Comparison of ENCODE assay signal across 12 cellular contexts in the genomic region with DNA sequence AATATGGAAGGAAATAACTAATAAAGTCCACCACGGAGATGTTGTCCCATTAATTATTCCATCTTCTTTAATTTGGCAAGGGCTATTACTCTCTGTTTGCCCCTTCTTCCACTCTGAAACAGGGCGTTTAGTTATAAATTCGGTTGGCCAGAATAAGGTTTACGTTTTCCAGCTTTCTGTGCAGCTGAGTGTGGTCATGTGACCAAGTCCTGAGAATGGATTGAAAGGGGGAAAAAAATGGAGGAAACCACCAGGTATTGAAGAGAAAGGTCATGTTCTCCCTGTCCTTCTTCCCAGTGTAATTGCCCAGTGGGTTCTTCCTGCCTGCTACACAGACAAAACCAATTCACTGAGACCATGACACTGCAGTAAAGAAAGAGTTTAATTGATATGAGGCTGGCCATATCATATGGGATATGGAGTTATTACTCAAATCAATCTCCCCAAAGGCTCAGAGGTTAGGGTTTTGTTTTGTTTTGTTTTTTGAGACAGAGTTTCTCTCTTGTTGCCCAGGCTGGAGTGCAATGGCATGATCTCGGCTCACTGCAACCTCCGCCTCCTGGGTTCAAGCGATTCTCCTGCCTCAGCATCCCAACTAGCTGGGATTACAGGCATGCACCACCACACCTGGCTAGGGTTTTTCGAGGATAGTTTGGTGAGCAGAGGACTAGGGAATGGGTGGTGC. TPM values are rescaled to one million over a fixed set of nuclear protein-coding genes. Genes with fewer than 3 reads are reported as not detected.
DNase-seq lines count a peak whose midpoint lies in the region; ATAC-seq, FAIRE-seq and TF ChIP-seq lines count a peak whose summit lies in the region.
"Had no signal": no experiment of that assay in that cellular context is flagged by ENCODE, and none has a peak within 500 bp of the region (broad histone marks: within the 10 kb centered on the region; RNA-seq: fewer than 3 reads in every experiment).

No MANE protein-coding gene starts in this region.

- intact Hi-C loops in HepG2 (cut with micrococcal nuclease; ENCODE audit: unreplicated experiment) = no loop called here
- intact Hi-C loops in activated T-helper 2 cell treated with anti-CD3 and anti-CD28 coated beads, Interferon-gamma antibody, Interleukin-2, Interleukin-4, amounts not matched to agents 10 μg/mL and 5 μg/mL and 100 μg/mL, durations not matched to agents 14 hours and 24 hours and 36 hours (cut with micrococcal nuclease) = loop anchor here (5.0 kb wide), 2 partner anchors 49 to 734 kb away; no protein-coding TSS in a partner anchor

- H3K4me2 ChIP-seq in HepG2 (ENCODE audit: low read depth, low read length) (peak overlapping the region; percentile 52), smooth muscle cell (peak overlapping the region; percentile 62)

- H3K27me3 ChIP-seq in adipocyte (replicated peaks; ENCODE audit: control insufficient read depth, insufficient read depth, low read length) (no peaks in the 10 kb centered on the region), HepG2 (ENCODE audit: control insufficient read depth in 1 of 2, insufficient read depth in 2 of 2, low read length in 2 of 2) (no peaks in the 10 kb centered on the region), smooth muscle cell (ENCODE audit: low read depth) (no peaks in the 10 kb centered on the region)

- peak overlapping the region; percentile 22 for H3K4me3 ChIP-seq in adipocyte (ENCODE audit: low read length)
- no peak overlapping the region for H3K4me3 ChIP-seq in HepG2 (replicated peaks in 1 of 3; ENCODE audit: insufficient read depth in 1 of 3, low read depth in 2 of 3, low read length in 3 of 3)
- no peak overlapping the region for H3K4me3 ChIP-seq in smooth muscle cell

- WGBS in HepG2 (ENCODE audit: low lambda C conversion rate) = 91% methylated on average over 8 of the region's 8 CpGs
- 96% methylated on average over 8 of the region's 8 CpGs for WGBS in smooth muscle cell (ENCODE audit: low lambda C conversion rate)

- FAIRE-seq in HepG2 (lab: Jason Lieb, UNC) = no peak
- FAIRE-seq: GM18507 had no signal

- no peak overlapping the region for H3K27ac Mint-ChIP-seq in activated T-helper 2 cell treated with anti-CD3 and anti-CD28 coated beads, Interferon-gamma antibody, Interleukin-2, Interleukin-4, amounts not matched to agents 10 μg/mL and 5 μg/mL and 100 μg/mL, durations not matched to agents 14 hours and 24 hours and 36 hours

- H3F3A ChIP-seq in smooth muscle cell (ENCODE audit: low read depth) = peaks cover 38% of the 10 kb centered on the region

- H3K27me3 Mint-ChIP-seq in activated T-helper 2 cell treated with anti-CD3 and anti-CD28 coated beads, Interferon-gamma antibody, Interleukin-2, Interleukin-4, amounts not matched to agents 10 μg/mL and 5 μg/mL and 100 μg/mL, durations not matched to agents 14 hours and 24 hours and 36 hours (ENCODE audit: low read depth) = peaks cover under 1% of the 10 kb centered on the region
- H3K27me3 Mint-ChIP-seq: activated naive CD4-positive, alpha-beta T cell treated with anti-CD3 and anti-CD28 coated beads, Interleukin-2, amount 50 U/mL, for 24 hours had no signal

- peak; percentile 6 for DNase-seq in ELR (ENCODE audit: low read depth)
- DNase-seq in adipocyte (ENCODE audit: low read depth) = no peak
- DNase-seq in HepG2 (ENCODE audit: low spot score) = no peak
- DNase-seq in smooth muscle cell (lab: John Stamatoyannopoulos, UW; ENCODE audit: unreplicated experiment) = no peak
- no peak for DNase-seq in GM13977 (ENCODE audit: low spot score)
- no peak for DNase-seq in DMS53 (lab: John Stamatoyannopoulos, UW)
- DNase-seq in activated T-helper 2 cell treated with anti-CD3 and anti-CD28 coated beads, Interferon-gamma antibody, Interleukin-2, Interleukin-4, amounts not matched to agents 10 μg/mL and 5 μg/mL and 100 μg/mL, durations not matched to agents 14 hours and 24 hours and 36 hours (ENCODE audit: low spot score) = no peak

- no peak for TF ChIP-seq POLR2A in HepG2 (IDR thresholded peaks at IDR 0.05; ENCODE audit: insufficient read depth in 1 of 2, low read depth in 2 of 2, low read length in 2 of 2)

- H3K9me3 ChIP-seq in adipocyte (ENCODE audit: control insufficient read depth, low read length) = no peaks in the 10 kb centered on the region
- no peaks in the 10 kb centered on the region for H3K9me3 ChIP-seq in HepG2 (ENCODE audit: low read length)
- no peaks in the 10 kb centered on the region for H3K9me3 ChIP-seq in smooth muscle cell (replicated peaks; ENCODE audit: low read depth)

- H3K4me1 Mint-ChIP-seq in activated T-helper 2 cell treated with anti-CD3 and anti-CD28 coated beads, Interferon-gamma antibody, Interleukin-2, Interleukin-4, amounts not matched to agents 10 μg/mL and 5 μg/mL and 100 μg/mL, durations not matched to agents 14 hours and 24 hours and 36 hours (ENCODE audit: low read depth) = peaks cover 33% of the 10 kb centered on the region

- peak overlapping the region; percentile 69 for H3K27ac ChIP-seq in HepG2 (ENCODE audit: extremely low read length, insufficient read depth, low read length)
- peak overlapping the region; percentile 94 for H3K27ac ChIP-seq in smooth muscle cell (ENCODE audit: low read depth)
- H3K27ac ChIP-seq: HL-60 had no signal

- H3K79me2 ChIP-seq in HepG2 (ENCODE audit: insufficient read depth, low read length) = no peaks in the 10 kb centered on the region
- H3K79me2 ChIP-seq in smooth muscle cell (ENCODE audit: low read depth) = no peaks in the 10 kb centered on the region

- H3K9me3 Mint-ChIP-seq in activated T-helper 2 cell treated with anti-CD3 and anti-CD28 coated beads, Interferon-gamma antibody, Interleukin-2, Interleukin-4, amounts not matched to agents 10 μg/mL and 5 μg/mL and 100 μg/mL, durations not matched to agents 14 hours and 24 hours and 36 hours = no peaks in the 10 kb centered on the region
- H3K9me3 Mint-ChIP-seq: activated naive CD4-positive, alpha-beta T cell treated with anti-CD3 and anti-CD28 coated beads, Interleukin-2, amount 50 U/mL, for 24 hours had no signal

- no TSS peak for BruUV-seq in HepG2 (replicated peaks; lab: Mats Ljungman, UMichigan)

- ATAC-seq in HepG2 (no peak), GM21390 (IDR thresholded peaks at IDR 0.05; ENCODE audit: unreplicated experiment) (no peak)
- ATAC-seq: sciatic nerve had no signal

- in situ Hi-C loops in HepG2 (cut with HindIII; ENCODE audit: extremely low pct_ligation_motif_present, low pct_unique_long_range_greater_than_20kb) (no loop called here), GM13977 (cut with MboI; ENCODE audit: low pct_unique_long_range_greater_than_20kb, low sequenced_read_pairs, unreplicated experiment) (no loop called here)

- H2AFZ ChIP-seq in HepG2 (ENCODE audit: low read length) (no peak overlapping the region), smooth muscle cell (ENCODE audit: low read depth) (peak overlapping the region; percentile 36)

- no peak overlapping the region for H3K4me3 Mint-ChIP-seq in activated T-helper 2 cell treated with anti-CD3 and anti-CD28 coated beads, Interferon-gamma antibody, Interleukin-2, Interleukin-4, amounts not matched to agents 10 μg/mL and 5 μg/mL and 100 μg/mL, durations not matched to agents 14 hours and 24 hours and 36 hours (ENCODE audit: low read depth)
- H3K4me3 Mint-ChIP-seq: activated naive CD4-positive, alpha-beta T cell treated with anti-CD3 and anti-CD28 coated beads, Interleukin-2, amount 50 U/mL, for 24 hours had no signal

- no peaks in the 10 kb centered on the region for H4K20me1 ChIP-seq in HepG2 (ENCODE audit: insufficient read depth, low read length)
- no peaks in the 10 kb centered on the region for H4K20me1 ChIP-seq in smooth muscle cell (ENCODE audit: low read depth)

- H3K4me1 ChIP-seq in adipocyte (ENCODE audit: control insufficient read depth, insufficient read depth, low read length) (peaks cover 69% of the 10 kb centered on the region), HepG2 (ENCODE audit: insufficient read depth, low read length) (peaks cover 53% of the 10 kb centered on the region), smooth muscle cell (ENCODE audit: low read depth) (peaks cover 9% of the 10 kb centered on the region)

- CTCF ChIA-PET in HepG2 (lab: Yijun Ruan, JAX; ENCODE audit: low intra/inter-chr PET ratio, low total read pairs) = no interaction called here

- POLR2A ChIA-PET in HepG2 (lab: Yijun Ruan, JAX) = interaction anchor here (0.7 to 2.5 kb wide), 8 partner anchors 14 to 369 kb away, joined by 3 to 35 read pairs (median 4); a partner anchor contains a TSS

- TF ChIP-seq RAD21 in HepG2 (CRISPR knock-in tag; IDR thresholded peaks at IDR 0.05) = no peak

- TF ChIP-seq CTCF in HepG2 (CRISPR knock-in tag; IDR thresholded peaks at IDR 0.05) (no peak), smooth muscle cell (IDR thresholded peaks at IDR 0.05; ENCODE audit: borderline replicate concordance, insufficient read depth, poor library complexity, severe bottlenecking) (no peak), GM13977 (IDR thresholded peaks at IDR 0.05; ENCODE audit: extremely low read depth, insufficient read depth, missing control alignments) (no peak)

- no peaks in the 10 kb centered on the region for H3K36me3 ChIP-seq in adipocyte (ENCODE audit: control insufficient read depth, insufficient read depth, low read length, severe bottlenecking)
- no peaks in the 10 kb centered on the region for H3K36me3 ChIP-seq in HepG2 (replicated peaks in 1 of 2; ENCODE audit: control insufficient read depth in 1 of 2, insufficient read depth in 2 of 2, low read length in 2 of 2)
- H3K36me3 ChIP-seq in smooth muscle cell (ENCODE audit: low read depth) = no peaks in the 10 kb centered on the region

- TF ChIP-seq EP300 in HepG2 (IDR thresholded peaks at IDR 0.05; ENCODE audit: low read depth in 2 of 2, low read length in 2 of 2) (no peak), HepG2 (CRISPR knock-in tag; IDR thresholded peaks at IDR 0.05; ENCODE audit: borderline replicate concordance) (no peak)

- peak overlapping the region; percentile 60 for H3K9ac ChIP-seq in adipocyte (ENCODE audit: low read length)
- H3K9ac ChIP-seq in HepG2 (ENCODE audit: insufficient read depth, low read depth, low read length) = no peak overlapping the region
- peak overlapping the region; percentile 46 for H3K9ac ChIP-seq in smooth muscle cell (ENCODE audit: low read depth)

- peaks cover 13% of the 10 kb centered on the region for H3K36me3 Mint-ChIP-seq in activated T-helper 2 cell treated with anti-CD3 and anti-CD28 coated beads, Interferon-gamma antibody, Interleukin-2, Interleukin-4, amounts not matched to agents 10 μg/mL and 5 μg/mL and 100 μg/mL, durations not matched to agents 14 hours and 24 hours and 36 hours (ENCODE audit: low read depth)

RNA-seq across cellular contexts. Expression of a gene that starts 14.3 kb away (rescaled TPM):
- total RNA-seq in HepG2 (2016; rRNA removed; fragmentation: Illumina TruSeq; extraction: Trizol) (12.9 and 15.5 TPM in 2 replicates), smooth muscle cell (7.2 and 7.3 TPM in 2 replicates)
- 5.1 and 5.5 TPM in 2 replicates for total RNA-seq in HepG2 (2016; cell fraction: cytosol; rRNA removed; fragmentation: Illumina TruSeq; extraction: Trizol; ENCODE audit: low read depth)
- total RNA-seq in HepG2 (2016; cell fraction: insoluble cytoplasmic fraction; rRNA removed; fragmentation: Illumina TruSeq; extraction: Trizol) = 12.5 and 13.1 TPM in 2 replicates
- total RNA-seq in HepG2 (2016; cell fraction: membrane; rRNA removed; fragmentation: Illumina TruSeq; extraction: Trizol) = 18.5 and 19.2 TPM in 2 replicates
- total RNA-seq in HepG2 (2016; cell fraction: nucleus; rRNA removed; fragmentation: Illumina TruSeq; extraction: Trizol) = 11.0 and 12.8 TPM in 2 replicates
- polyA plus RNA-seq in HepG2 (2011; rRNA removed) (8.4 and 9.7 TPM in 2 replicates), smooth muscle cell (5.6 and 7.0 TPM in 2 replicates)
- 9.7 and 10.3 TPM in 2 replicates for polyA plus RNA-seq in HepG2 (2011; cell fraction: cytosol; rRNA removed)
- polyA plus RNA-seq in HepG2 (2011; cell fraction: nucleus; rRNA removed) = 10.9 and 11.1 TPM in 2 replicates
- polyA plus RNA-seq in HepG2 (2012) = 10.9 and 11.4 TPM in 2 replicates
- polyA plus RNA-seq in HepG2 (2016; cell fraction: cytosol; fragmentation: Illumina TruSeq; extraction: Trizol; ENCODE audit: low read depth) = 4.7 and 5.3 TPM in 2 replicates
- 17.4 and 20.4 TPM in 2 replicates for polyA plus RNA-seq in HepG2 (2016; cell fraction: insoluble cytoplasmic fraction; fragmentation: Illumina TruSeq; extraction: Trizol; ENCODE audit: low read depth)
- 15.4 and 16.5 TPM in 2 replicates for polyA plus RNA-seq in HepG2 (2016; cell fraction: membrane; fragmentation: Illumina TruSeq; extraction: Trizol; ENCODE audit: low read depth)
- polyA plus RNA-seq in HepG2 (2016; cell fraction: nucleus; fragmentation: Illumina TruSeq; extraction: Trizol; ENCODE audit: insufficient read depth, low read depth) = 20.1 and 21.3 TPM in 2 replicates
- 5.2 and 8.5 TPM in 2 replicates for polyA minus RNA-seq in HepG2 (2011; rRNA and poly(A)+ RNA removed; ENCODE audit: low replicate concordance)
- polyA minus RNA-seq in HepG2 (2011; cell fraction: cytosol; rRNA and poly(A)+ RNA removed) = 4.5 and 5.4 TPM in 2 replicates
- 10.0 and 11.3 TPM in 2 replicates for polyA minus RNA-seq in HepG2 (2011; cell fraction: nucleus; rRNA and poly(A)+ RNA removed)
- total RNA-seq in activated T-helper 2 cell treated with anti-CD3 and anti-CD28 coated beads, Interferon-gamma antibody, Interleukin-2, Interleukin-4, amounts not matched to agents 10 μg/mL and 5 μg/mL and 100 μg/mL, durations not matched to agents 14 hours and 24 hours and 36 hours = 13.8 and 14.6 TPM in 2 replicates

RNA-seq across cellular contexts. Expression of a gene that starts 14.7 kb away (rescaled TPM):
- total RNA-seq in HepG2 (2016; rRNA removed; fragmentation: Illumina TruSeq; extraction: Trizol) = 1.6 and 3.4 TPM in 2 replicates
- 1.1 and 2.0 TPM in 2 replicates for total RNA-seq in HepG2 (2016; cell fraction: cytosol; rRNA removed; fragmentation: Illumina TruSeq; extraction: Trizol; ENCODE audit: low read depth)
- total RNA-seq in HepG2 (2016; cell fraction: insoluble cytoplasmic fraction; rRNA removed; fragmentation: Illumina TruSeq; extraction: Trizol) = 1.9 and 2.0 TPM in 2 replicates
- 1.5 and 2.6 TPM in 2 replicates for total RNA-seq in HepG2 (2016; cell fraction: membrane; rRNA removed; fragmentation: Illumina TruSeq; extraction: Trizol)
- 3.4 and 4.3 TPM in 2 replicates for total RNA-seq in HepG2 (2016; cell fraction: nucleus; rRNA removed; fragmentation: Illumina TruSeq; extraction: Trizol)
- 1.8 and 2.3 TPM in 2 replicates for polyA plus RNA-seq in HepG2 (2011; rRNA removed)
- 1.2 and 1.8 TPM in 2 replicates for polyA plus RNA-seq in HepG2 (2011; cell fraction: cytosol; rRNA removed)
- 0.56 and 0.92 TPM in 2 replicates for polyA plus RNA-seq in HepG2 (2011; cell fraction: nucleus; rRNA removed)
- 1.3 and 1.5 TPM in 2 replicates for polyA plus RNA-seq in HepG2 (2012)
- 0.25 and 0.40 TPM in 2 replicates for polyA plus RNA-seq in HepG2 (2016; cell fraction: cytosol; fragmentation: Illumina TruSeq; extraction: Trizol; ENCODE audit: low read depth)
- 2.7 and 3.0 TPM in 2 replicates for polyA plus RNA-seq in HepG2 (2016; cell fraction: insoluble cytoplasmic fraction; fragmentation: Illumina TruSeq; extraction: Trizol; ENCODE audit: low read depth)
- polyA plus RNA-seq in HepG2 (2016; cell fraction: membrane; fragmentation: Illumina TruSeq; extraction: Trizol; ENCODE audit: low read depth) = 0.95 and 1.4 TPM in 2 replicates
- polyA plus RNA-seq in HepG2 (2016; cell fraction: nucleus; fragmentation: Illumina TruSeq; extraction: Trizol; ENCODE audit: insufficient read depth, low read depth) = 2.9 and 4.5 TPM in 2 replicates
- 1.7 and 2.2 TPM in 2 replicates for polyA minus RNA-seq in HepG2 (2011; rRNA and poly(A)+ RNA removed; ENCODE audit: low replicate concordance)
- polyA minus RNA-seq in HepG2 (2011; cell fraction: cytosol; rRNA and poly(A)+ RNA removed) = 0.97 and 2.3 TPM in 2 replicates
- 2.1 and 2.7 TPM in 2 replicates for polyA minus RNA-seq in HepG2 (2011; cell fraction: nucleus; rRNA and poly(A)+ RNA removed)
- total RNA-seq in smooth muscle cell = 0.31 and 0.40 TPM in 2 replicates
- 1.2 and 1.9 TPM in 2 replicates for polyA plus RNA-seq in smooth muscle cell
- 4.5 and 4.8 TPM in 2 replicates for total RNA-seq in activated T-helper 2 cell treated with anti-CD3 and anti-CD28 coated beads, Interferon-gamma antibody, Interleukin-2, Interleukin-4, amounts not matched to agents 10 μg/mL and 5 μg/mL and 100 μg/mL, durations not matched to agents 14 hours and 24 hours and 36 hours
